11 cellular contexts compared by ENCODE assay signal in the genomic region with DNA sequence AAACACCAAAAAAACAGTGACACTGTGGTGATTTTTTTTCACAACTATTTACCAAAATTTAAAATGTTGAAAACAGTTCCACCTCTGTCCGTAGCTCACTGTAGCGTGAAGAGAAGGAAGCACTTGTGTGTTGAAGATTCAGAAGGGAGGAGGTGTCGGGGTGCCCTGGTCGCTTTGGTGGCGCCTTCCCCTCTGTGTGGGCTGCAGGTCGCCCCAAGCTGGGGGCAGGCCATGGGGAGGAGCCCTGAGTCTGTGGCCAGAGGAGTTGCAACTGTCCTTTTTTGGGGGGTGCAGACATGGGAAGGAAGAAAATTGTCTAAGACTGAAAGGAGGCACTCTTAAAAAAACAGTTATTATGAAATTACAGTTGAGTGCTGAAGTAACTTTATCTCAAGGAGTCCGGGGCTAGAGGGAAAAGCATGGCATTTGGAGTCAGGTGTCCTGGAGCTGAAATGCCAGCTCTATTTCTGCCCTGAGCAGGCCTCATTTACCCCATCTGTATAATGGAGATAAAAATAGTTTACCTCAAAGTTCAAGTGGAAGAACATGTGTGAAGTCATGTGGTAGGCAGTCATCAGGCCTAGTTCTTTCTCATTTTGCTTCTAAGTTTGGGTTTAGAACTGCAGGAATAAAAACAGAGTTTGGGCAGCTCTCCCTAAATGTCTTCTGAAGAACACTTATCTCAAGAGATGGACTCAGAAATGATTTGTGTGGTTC.
DNase-seq lines count a peak whose midpoint lies in the region; ATAC-seq and TF ChIP-seq lines count a peak whose summit lies in the region.
"Had no signal": no experiment of that assay in that cellular context is flagged by ENCODE, and none has a peak within 500 bp of the region (broad histone marks: within the 10 kb centered on the region; RNA-seq: fewer than 3 reads in every experiment).

No MANE protein-coding gene starts in this region.

- H3K36me3 ChIP-seq in neural progenitor cell, result no peaks in the 10 kb centered on the region

- no peak overlapping the region for H4K91ac ChIP-seq in H9 (ENCODE audit: insufficient read length, low read depth, low read length)

- ATAC-seq in GM18907 (IDR thresholded peaks at IDR 0.05; ENCODE audit: unreplicated experiment) (peak; percentile 86), HG02588 (IDR thresholded peaks at IDR 0.05; ENCODE audit: unreplicated experiment) (peak; percentile 70), HG03575 (IDR thresholded peaks at IDR 0.05; ENCODE audit: extremely low read depth, insufficient number of reproducible peaks, low FRiP score, unreplicated experiment) (peak; percentile 70)

- CTCF ChIA-PET in MCF 10A (lab: Yijun Ruan, JAX), result interaction anchor here (1.0 kb wide), 1 partner anchor 14 kb away, joined by 3 read pairs; no protein-coding TSS in a partner anchor

- H3K23ac ChIP-seq in H9 (ENCODE audit: insufficient read length, low read depth, low read length), result no peak overlapping the region

- no peaks in the 10 kb centered on the region for H3K79me2 ChIP-seq in neural progenitor cell (ENCODE audit: low read depth)
- no peaks in the 10 kb centered on the region for H3K79me2 ChIP-seq in H9 (ENCODE audit: insufficient read depth, low read length)

- H3K36me3 Mint-ChIP-seq in neural progenitor cell (peaks cover 27% of the 10 kb centered on the region), H9 (ENCODE audit: insufficient read depth in 1 of 3, low read depth in 3 of 3) (no peaks in the 10 kb centered on the region; a peak in 2 of 7 replicates), MCF 10A (ENCODE audit: insufficient read depth, unreplicated experiment) (no peaks in the 10 kb centered on the region)

- WGBS in H9 (ENCODE audit: extremely low coverage, insufficient read length, low lambda C conversion rate), result no CpG with 5 or more reads among the region's 7 CpGs

- H3K4me2 ChIP-seq in neural progenitor cell (no peak overlapping the region), H9 (ENCODE audit: insufficient read depth, insufficient read length, low read length) (no peak overlapping the region)
- H3K4me2 ChIP-seq: SK-N-SH had no signal

- peaks cover 9% of the 10 kb centered on the region for H3F3A ChIP-seq in neural progenitor cell (ENCODE audit: low read depth)

- no peaks in the 10 kb centered on the region for H3K79me1 ChIP-seq in H9 (ENCODE audit: insufficient read depth, low read depth, low read length, poor library complexity, severe bottlenecking)

- H4K8ac ChIP-seq in H9 (replicated peaks; ENCODE audit: insufficient read length, low read depth, low read length), result no peak overlapping the region

- H2BK120ac ChIP-seq in H9 (ENCODE audit: low read depth, low read length, poor library complexity, severe bottlenecking), result no peak overlapping the region

- peaks cover 7% of the 10 kb centered on the region for H3K27me3 ChIP-seq in neural progenitor cell
- no peaks in the 10 kb centered on the region for H3K27me3 ChIP-seq in H9 (ENCODE audit: insufficient read depth, low read length)

- peaks cover 12% of the 10 kb centered on the region for H3K4me1 ChIP-seq in neural progenitor cell
- H3K4me1 ChIP-seq in H9 (ENCODE audit: insufficient read depth, low read length), result no peaks in the 10 kb centered on the region

- no peak overlapping the region for H2BK15ac ChIP-seq in H9 (ENCODE audit: low read depth, low read length)

- no peak overlapping the region for H3K4me3 ChIP-seq in neural progenitor cell

- H2BK20ac ChIP-seq in H9 (ENCODE audit: low read depth, low read length, poor library complexity, severe bottlenecking), result no peak overlapping the region

- H3K4me1 Mint-ChIP-seq in neural progenitor cell, result peaks cover 29% of the 10 kb centered on the region
- peaks cover 0 to 6% of the 10 kb centered on the region in 2 experiments; a peak in 2 of 4 replicates for H3K4me1 Mint-ChIP-seq in H9
- H3K4me1 Mint-ChIP-seq in MCF 10A (ENCODE audit: insufficient read depth, unreplicated experiment), result no peaks in the 10 kb centered on the region

- H3K27ac Mint-ChIP-seq in neural progenitor cell (peak overlapping the region; percentile 76), H9 (peak overlapping the region in 1 of 3 experiments; percentile 73; a peak in 1 of 7 replicates), MCF 10A (ENCODE audit: low read depth, unreplicated experiment) (no peak overlapping the region)

- H3K56ac ChIP-seq in H9 (ENCODE audit: insufficient read length, low read depth, low read length), result no peak overlapping the region

- no peak overlapping the region for H3K4ac ChIP-seq in H9 (ENCODE audit: low read depth, low read length)

- intact Hi-C loops in MCF 10A (cut with micrococcal nuclease), result no loop called here

- H2AFZ ChIP-seq in neural progenitor cell (replicated peaks) (no peak overlapping the region), H9 (ENCODE audit: low read length) (no peak overlapping the region)

- no peak overlapping the region for H3K27ac ChIP-seq in neural progenitor cell
- H3K27ac ChIP-seq in H9 (ENCODE audit: insufficient read length, low read depth, low read length), result no peak overlapping the region

- H4K20me1 ChIP-seq in neural progenitor cell (ENCODE audit: low read depth) (no peaks in the 10 kb centered on the region), H9 (ENCODE audit: control insufficient read depth, insufficient read depth, insufficient read length) (no peaks in the 10 kb centered on the region)

- H3K9me3 Mint-ChIP-seq in neural progenitor cell, result no peaks in the 10 kb centered on the region
- no peaks in the 10 kb centered on the region for H3K9me3 Mint-ChIP-seq in H9
- no peaks in the 10 kb centered on the region for H3K9me3 Mint-ChIP-seq in MCF 10A (ENCODE audit: unreplicated experiment)

- H2AK5ac ChIP-seq in H9 (ENCODE audit: insufficient read length, low read length), result no peak overlapping the region

- H3K14ac ChIP-seq in H9 (ENCODE audit: insufficient read depth, low read length), result no peak overlapping the region

- H2BK12ac ChIP-seq in H9 (ENCODE audit: insufficient read length, low read depth, low read length), result no peak overlapping the region

- peaks cover 7% of the 10 kb centered on the region for H3K27me3 Mint-ChIP-seq in neural progenitor cell (ENCODE audit: insufficient read depth, low read depth)
- H3K27me3 Mint-ChIP-seq in H9 (ENCODE audit: low read depth), result no peaks in the 10 kb centered on the region
- H3K27me3 Mint-ChIP-seq in MCF 10A (ENCODE audit: insufficient read depth, unreplicated experiment), result peaks cover 9% of the 10 kb centered on the region

- TF ChIP-seq CTCF in neural progenitor cell (IDR thresholded peaks at IDR 0.05) (no peak), H9 (conservative IDR thresholded peaks at IDR 0.05) (no peak), MCF 10A (IDR thresholded peaks at IDR 0.05; ENCODE audit: unreplicated experiment) (no peak)

- BruUV-seq in MCF 10A (replicated peaks; lab: Mats Ljungman, UMichigan), result no TSS peak

- no peak overlapping the region for H4K5ac ChIP-seq in H9 (ENCODE audit: insufficient read length, low read depth, low read length)

- H3K23me2 ChIP-seq in H9 (ENCODE audit: insufficient read length, low read depth, low read length, poor library complexity, severe bottlenecking), result no peaks in the 10 kb centered on the region

- no peak overlapping the region for H3T11ph ChIP-seq in H9 (ENCODE audit: low read length)

- no peak overlapping the region for H3K18ac ChIP-seq in H9 (ENCODE audit: insufficient read length, low read depth, low read length)

- POLR2A ChIA-PET in MCF 10A (lab: Yijun Ruan, JAX), result no interaction called here

- no peak overlapping the region for H3K4me3 Mint-ChIP-seq in neural progenitor cell
- H3K4me3 Mint-ChIP-seq in H9, result no peak overlapping the region
- H3K4me3 Mint-ChIP-seq in MCF 10A (ENCODE audit: unreplicated experiment), result no peak overlapping the region

- H2BK5ac ChIP-seq in H9 (ENCODE audit: insufficient read length, low read length), result no peak overlapping the region

- no peaks in the 10 kb centered on the region for H3K9me3 ChIP-seq in neural progenitor cell (ENCODE audit: low read depth)
- H3K9me3 ChIP-seq in H9 (ENCODE audit: control insufficient read depth, low read depth, low read length), result no peaks in the 10 kb centered on the region
- H3K9me3 ChIP-seq: SK-N-SH had no signal

- DNase-seq in neural progenitor cell (ENCODE audit: low spot score), result no peak
- DNase-seq in H9, result no peak
- DNase-seq in GOT3 (lab: John Stamatoyannopoulos, UW), result no peak
- no peak for DNase-seq in activated CD4-positive, alpha-beta T cell treated with anti-CD3 and anti-CD28 coated beads, Interleukin-2, amount 50 U/mL, for 4 hours
- DNase-seq in MCF 10A (ENCODE audit: unreplicated experiment), result no peak
- DNase-seq: activated naive CD4-positive, alpha-beta T cell treated with Interleukin-2 at 50 U/mL for 16 hours; mammary epithelial cell; SK-N-SH had no signal

- H3K9ac ChIP-seq in neural progenitor cell, result no peak overlapping the region
- no peak overlapping the region for H3K9ac ChIP-seq in H9 (ENCODE audit: extremely low read depth, insufficient read length, low read length)
- H3K9ac ChIP-seq: SK-N-SH had no signal
